ENCODE assay signal across 8 cellular contexts in genomic region chr1:150765229-150765976, GRCh38. TPM values are rescaled to one million over a fixed set of nuclear protein-coding genes. Genes with fewer than 3 reads are reported as not detected.
DNase-seq lines count a peak whose midpoint lies in the region; ATAC-seq and TF ChIP-seq lines count a peak whose summit lies in the region.

Gene CTSS (minus strand): TSS chr1:150765778. CDS start chr1:150764763, 1,015 bp downstream.

- intact Hi-C loops in esophagus squamous epithelium (cut with DNase I) = no loop called here
- intact Hi-C loops in ovary (cut with DNase I) = no loop called here

- H3K9me3 ChIP-seq in esophagus squamous epithelium (no peaks in the 10 kb centered on the region), ovary (no peaks in the 10 kb centered on the region)

- H3K27ac ChIP-seq in esophagus squamous epithelium = peak within 1 kb of the TSS; percentile 72 to 85 (median 78)
- H3K27ac ChIP-seq in ovary = peak within 1 kb of the TSS in 1 of 2 donors; percentile 63

- peak in 1 of 4 donors; percentile 38 for TF ChIP-seq POLR2A in esophagus squamous epithelium (IDR thresholded peaks at IDR 0.05)
- no peak for TF ChIP-seq POLR2A in ovary (IDR thresholded peaks at IDR 0.05)

- H3K36me3 ChIP-seq in esophagus squamous epithelium (no peaks in the 10 kb centered on the region), ovary (no peaks in the 10 kb centered on the region)

- DNase-seq in CD1c-positive myeloid dendritic cell (ENCODE audit: extremely low spot score) (peak; percentile 93), GM19238 (ENCODE audit: insufficient read length, low spot score) (peak; percentile 29), SKM-1 (lab: John Stamatoyannopoulos, UW; ENCODE audit: unreplicated experiment) (peak; percentile 97), esophagus squamous epithelium (lab: John Stamatoyannopoulos, UW) (no peak), ovary (no peak), NCI-H1105 treated with DMSO at 0.1 percent for 48 hours (lab: John Stamatoyannopoulos, UW) (no peak), DMS 273 (lab: John Stamatoyannopoulos, UW; ENCODE audit: unreplicated experiment) (no peak)

- H3K27me3 ChIP-seq in esophagus squamous epithelium (no peaks in the 10 kb centered on the region), ovary (no peaks in the 10 kb centered on the region)

- peak within 1 kb of the TSS; percentile 14 to 62 (median 42) for H3K4me3 ChIP-seq in esophagus squamous epithelium
- peak within 1 kb of the TSS; percentile 33 for H3K4me3 ChIP-seq in ovary

- no peak for TF ChIP-seq CTCF in esophagus squamous epithelium (IDR thresholded peaks at IDR 0.05)
- TF ChIP-seq CTCF in ovary (IDR thresholded peaks at IDR 0.05) = no peak

- H3K4me1 ChIP-seq in esophagus squamous epithelium (peaks cover 0 to 28% (median 5%) of the 10 kb centered on the region in 3 donors), ovary (ENCODE audit: insufficient read depth) (no peaks in the 10 kb centered on the region)

- peak; percentile 83 for ATAC-seq in HG03196 (IDR thresholded peaks at IDR 0.05; ENCODE audit: unreplicated experiment)

- WGBS in esophagus squamous epithelium, 2 donors = 2 to 3% methylated on average over 5 of the region's 5 CpGs
- WGBS in ovary, 3 donors = 1 to 2% (median 2%) methylated on average over 5 of the region's 5 CpGs

- TF ChIP-seq EP300 in ovary (IDR thresholded peaks at IDR 0.05) = no peak

RNA-seq across cellular contexts. Expression of gene CTSS, which starts in this region (rescaled TPM):
- total RNA-seq in esophagus squamous epithelium (10 to 100 TPM; 19.7 to 82.4 (median 48.0) TPM), ovary (10 to 100 TPM in 6 of 7 donors, 1 to 10 TPM in 1; 8.7 to 80.9 (median 13.6) TPM)
- 100 to 1,000 TPM in 1 of 2 donors, 1 to 10 TPM in 1; 9.6 to 131 TPM for polyA plus RNA-seq in ovary

Comparison
In these comparisons a context has a peak if more than half of its experiments do, and no peak if none do; other contexts are left out.
1. DNase-seq: peak in CD1c-positive myeloid dendritic cell (single experiment), GM19238 (single experiment) and SKM-1 (single experiment); none in esophagus squamous epithelium (single experiment), ovary (0 of 5), NCI-H1105 treated with DMSO at 0.1 percent for 48 hours (single experiment) and DMS 273 (single experiment).